Comparison of ENCODE assay signal across 8 cellular contexts in the genomic region with DNA sequence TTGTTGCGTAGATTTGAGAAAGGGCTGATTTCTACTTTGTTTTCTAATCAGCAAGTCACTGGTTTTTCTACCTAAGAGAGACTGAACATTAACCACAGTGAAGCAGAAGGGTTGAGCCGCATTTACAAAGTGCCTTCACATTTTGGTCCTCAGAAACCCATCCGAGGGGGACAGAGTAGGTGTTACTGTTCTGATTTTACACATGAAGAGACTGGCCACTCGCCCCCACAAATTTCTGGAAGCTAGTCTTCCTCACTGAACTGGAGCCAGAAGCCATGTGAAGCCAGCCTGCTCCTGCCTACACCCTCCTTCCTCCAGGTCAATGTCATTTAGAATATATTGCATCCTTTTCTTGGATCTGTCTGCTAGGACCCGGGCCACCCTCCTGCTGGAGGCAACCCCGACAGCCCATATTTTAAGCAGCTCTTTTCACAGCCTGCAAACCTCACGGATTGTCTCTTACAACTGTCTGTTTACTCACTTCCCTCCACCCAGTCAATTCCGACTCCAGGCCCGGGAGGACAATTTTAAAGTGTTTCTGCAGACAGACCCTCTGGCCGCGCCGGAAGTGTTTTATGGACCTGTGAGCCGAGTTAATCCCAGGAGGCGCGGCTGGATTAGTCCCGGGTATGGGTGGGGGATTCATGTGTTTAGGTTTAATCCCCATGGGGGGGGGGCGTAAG.
DNase-seq lines count a peak whose midpoint lies in the region; ATAC-seq and TF ChIP-seq lines count a peak whose summit lies in the region.

No MANE protein-coding gene starts in this region.

- no peak for DNase-seq in HFF-Myc (ENCODE audit: extremely low read depth, low read depth)
- DNase-seq in COLO829 (ENCODE audit: low spot score): no peak
- no peak for DNase-seq in HuH-7 (ENCODE audit: low spot score)
- no peak for DNase-seq in cortex of kidney (lab: John Stamatoyannopoulos, UW)

- no peak for TF ChIP-seq CTCF in HFF-Myc (IDR thresholded peaks at IDR 0.05; ENCODE audit: low read depth, low read length, missing control alignments)

- peak overlapping the region; percentile 96 for H3K27ac Mint-ChIP-seq in activated naive CD8-positive, alpha-beta T cell

- H3K4me1 Mint-ChIP-seq in activated naive CD8-positive, alpha-beta T cell (ENCODE audit: low read depth): peaks cover 50% of the 10 kb centered on the region

- H3K4me3 ChIP-seq in ACC112 (ENCODE audit: low read depth, low read length) (peak overlapping the region; percentile 78), HFF-Myc (replicated peaks; ENCODE audit: low read depth, low read length) (peak overlapping the region; percentile 34; the same call in 1 of the 2 replicates), mononuclear cell (ENCODE audit: low read length) (peak overlapping the region; percentile 42)

- no peak overlapping the region for H2AFZ ChIP-seq in ACC112 (ENCODE audit: low read length, unreplicated experiment)

- peaks cover 35% of the 10 kb centered on the region for H3K4me1 ChIP-seq in ACC112 (ENCODE audit: control insufficient read depth, insufficient read depth, low read length, unreplicated experiment)
- H3K4me1 ChIP-seq in mononuclear cell (ENCODE audit: insufficient read depth, low read length): peaks cover 77% of the 10 kb centered on the region

- H3K36me3 Mint-ChIP-seq in activated naive CD8-positive, alpha-beta T cell: no peaks in the 10 kb centered on the region

- H3K36me3 ChIP-seq in ACC112 (ENCODE audit: insufficient read depth, low read length): no peaks in the 10 kb centered on the region

- ATAC-seq in GM21529 (IDR thresholded peaks at IDR 0.05; ENCODE audit: unreplicated experiment): no peak

- H3K27ac ChIP-seq in ACC112 (ENCODE audit: low read depth, low read length): peak overlapping the region; percentile 81

- no peaks in the 10 kb centered on the region for H3K27me3 Mint-ChIP-seq in activated naive CD8-positive, alpha-beta T cell

- peaks cover 11% of the 10 kb centered on the region for H3K79me2 ChIP-seq in ACC112 (ENCODE audit: control insufficient read depth, insufficient read depth, low read length, unreplicated experiment)

- peak overlapping the region; percentile 87 for H3K4me3 Mint-ChIP-seq in activated naive CD8-positive, alpha-beta T cell

- no peaks in the 10 kb centered on the region for H3K9me3 ChIP-seq in mononuclear cell (ENCODE audit: low read depth, low read length)

- H3K9me3 Mint-ChIP-seq in activated naive CD8-positive, alpha-beta T cell (ENCODE audit: low read depth): no peaks in the 10 kb centered on the region

- H3K27me3 ChIP-seq in ACC112 (ENCODE audit: insufficient read depth, low read length) (no peaks in the 10 kb centered on the region), mononuclear cell (ENCODE audit: insufficient read depth, low read length) (no peaks in the 10 kb centered on the region)
